Comparison of ENCODE assay signal across 10 cellular contexts in the genomic region with DNA sequence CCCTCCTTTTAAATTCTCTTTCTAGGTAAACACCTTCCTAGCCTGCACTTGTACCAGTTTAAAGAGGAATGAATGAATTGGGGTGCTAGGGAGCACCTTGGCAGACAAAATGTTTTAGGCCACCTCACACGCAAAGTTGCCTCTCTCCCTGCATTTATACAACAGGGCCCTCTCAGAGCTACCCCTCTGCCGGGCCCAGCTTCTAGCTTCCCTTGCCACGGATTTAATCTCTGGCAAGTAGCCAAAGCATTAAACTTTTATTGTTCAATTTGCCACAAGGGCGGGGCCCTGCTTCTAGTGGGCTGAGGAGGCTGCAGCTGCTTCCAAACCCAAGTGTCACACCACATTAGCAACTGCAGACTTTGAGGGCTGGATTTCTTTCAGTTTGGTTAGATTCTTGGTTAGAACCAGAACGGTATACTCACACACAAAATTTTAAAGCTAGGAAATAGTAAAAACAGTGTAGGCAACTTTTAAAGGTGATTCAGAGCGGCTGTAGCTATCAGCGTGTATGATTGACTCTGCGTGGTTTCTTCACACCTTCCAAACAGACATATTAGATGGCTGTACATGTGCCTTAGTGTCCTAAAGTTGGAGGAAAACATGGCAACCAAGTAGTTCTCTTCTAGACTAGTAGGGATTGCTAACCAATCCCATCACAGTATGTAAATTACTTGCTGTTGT. TPM values are rescaled to one million over a fixed set of nuclear protein-coding genes. Genes with fewer than 3 reads are reported as not detected.
DNase-seq lines count a peak whose midpoint lies in the region; ATAC-seq lines count a peak whose summit lies in the region.
"Had no signal": no experiment of that assay in that cellular context is flagged by ENCODE, and none has a peak within 500 bp of the region (broad histone marks: within the 10 kb centered on the region; RNA-seq: fewer than 3 reads in every experiment).

No MANE protein-coding gene starts in this region.

- intact Hi-C loops in activated naive CD4-positive, alpha-beta T cell treated with anti-CD3 and anti-CD28 coated beads for 36 hours (cut with micrococcal nuclease): loop anchor here (10.0 kb wide), 1 partner anchor 75 kb away; no protein-coding TSS in a partner anchor

- H3K4me3 Mint-ChIP-seq in activated naive CD4-positive, alpha-beta T cell treated with anti-CD3 and anti-CD28 coated beads for 36 hours: no peak overlapping the region

- no peaks in the 10 kb centered on the region for H3K9me3 Mint-ChIP-seq in activated naive CD4-positive, alpha-beta T cell treated with anti-CD3 and anti-CD28 coated beads for 36 hours

- no peaks in the 10 kb centered on the region for H3K4me1 Mint-ChIP-seq in activated naive CD4-positive, alpha-beta T cell treated with anti-CD3 and anti-CD28 coated beads for 36 hours (ENCODE audit: low read depth)

- no peaks in the 10 kb centered on the region for H3K36me3 Mint-ChIP-seq in activated naive CD4-positive, alpha-beta T cell treated with anti-CD3 and anti-CD28 coated beads for 36 hours (ENCODE audit: low read depth)

- peaks cover 35% of the 10 kb centered on the region for H3K27me3 Mint-ChIP-seq in activated naive CD4-positive, alpha-beta T cell treated with anti-CD3 and anti-CD28 coated beads for 36 hours (ENCODE audit: low read depth)

- H3K27ac Mint-ChIP-seq in activated naive CD4-positive, alpha-beta T cell treated with anti-CD3 and anti-CD28 coated beads for 36 hours: no peak overlapping the region

- peak; percentile 43 for DNase-seq in AG08395 (ENCODE audit: low spot score)
- DNase-seq in LoVo (ENCODE audit: low spot score): peak; percentile 46
- peak; percentile 99 for DNase-seq in NCI-H82 (lab: John Stamatoyannopoulos, UW)
- peak; percentile 41 for DNase-seq in foreskin melanocyte
- DNase-seq in middle frontal gyrus (ENCODE audit: extremely low spot score, low spot score): no peak
- no peak for DNase-seq in 8988T
- no peak for DNase-seq in activated naive CD4-positive, alpha-beta T cell treated with anti-CD3 and anti-CD28 coated beads for 36 hours
- DNase-seq: activated CD4-positive, alpha-beta T cell treated with anti-CD3 and anti-CD28 coated beads, Interleukin-2, amount 50 U/mL, for 1 hour had no signal

- no peak for ATAC-seq in HG02623 (IDR thresholded peaks at IDR 0.05; ENCODE audit: unreplicated experiment)

- CTCF ChIA-PET in activated naive CD4-positive, alpha-beta T cell treated with anti-CD3 and anti-CD28 coated beads for 36 hours (lab: Charles Lee): interaction anchor here (0.6 to 1.5 kb wide), 2 partner anchors 75 to 97 kb away, joined by 3 read pairs; no protein-coding TSS in a partner anchor

RNA-seq across cellular contexts. Expression of a gene that starts 6.5 kb away (rescaled TPM):
- under 1 TPM; 0.17 to 0.35 TPM for total RNA-seq in activated naive CD4-positive, alpha-beta T cell treated with anti-CD3 and anti-CD28 coated beads for 36 hours

RNA-seq across cellular contexts. Expression of a gene that starts 17.7 kb away (rescaled TPM):
- total RNA-seq in activated naive CD4-positive, alpha-beta T cell treated with anti-CD3 and anti-CD28 coated beads for 36 hours: not detected
- total RNA-seq: cardiac septum had no signal

Comparison
In these comparisons a context has a peak if more than half of its experiments do, and no peak if none do; other contexts are left out.
1. DNase-seq: peak in AG08395 (single experiment), LoVo (single experiment), NCI-H82 (single experiment) and foreskin melanocyte (single experiment); none in middle frontal gyrus (single experiment), 8988T (single experiment) and activated naive CD4-positive, alpha-beta T cell treated with anti-CD3 and anti-CD28 coated beads for 36 hours (single experiment).